Comparison of ENCODE assay signal across 9 cellular contexts in the genomic region with DNA sequence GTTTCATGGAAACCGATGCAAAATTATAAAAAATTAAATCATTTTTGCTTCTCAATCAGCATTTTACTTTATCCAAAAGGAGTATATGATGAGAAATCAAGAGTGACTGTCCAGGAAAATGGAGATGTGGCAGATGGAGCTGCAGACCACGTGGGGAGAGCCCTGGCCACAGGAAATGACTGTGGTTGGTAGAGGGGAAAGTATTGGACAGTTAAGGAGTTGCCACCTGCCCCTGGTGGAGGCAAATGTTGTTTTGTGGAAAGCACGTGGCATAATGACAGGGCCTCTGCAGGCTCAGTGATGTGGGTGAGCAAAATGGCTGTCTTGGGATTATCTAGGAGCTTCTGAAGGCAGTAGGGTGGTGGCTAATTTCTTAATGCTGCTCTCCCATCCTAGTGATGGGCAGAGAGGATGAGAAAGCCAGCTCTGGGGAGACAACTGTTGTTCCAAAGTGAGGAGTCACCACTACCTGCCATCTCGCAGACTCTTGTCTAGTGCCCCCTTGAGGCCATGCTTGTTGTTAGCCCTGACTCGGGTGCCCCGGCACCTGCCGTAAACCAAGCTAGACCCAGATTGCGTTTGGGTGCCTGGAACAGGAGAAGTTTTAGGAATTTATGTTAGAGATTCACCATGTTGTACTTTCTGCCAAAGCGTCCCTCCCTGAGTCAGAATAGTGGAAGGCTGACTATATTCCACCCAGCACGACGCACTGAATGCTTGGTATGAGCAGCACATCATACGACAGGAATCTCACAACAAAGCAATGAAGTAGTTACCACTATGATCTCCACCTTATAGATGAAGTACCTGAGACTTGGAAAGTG.
A peak's percentile ranks its signal among the peaks of the same experiment; 100 is the strongest.
DNase-seq lines count a peak whose midpoint lies in the region; ATAC-seq, FAIRE-seq and TF ChIP-seq lines count a peak whose summit lies in the region.
"Had no signal": no experiment of that assay in that cellular context is flagged by ENCODE, and none has a peak within 500 bp of the region (broad histone marks: within the 10 kb centered on the region; RNA-seq: fewer than 3 reads in every experiment).

No MANE protein-coding gene starts in this region.

- RAD21 ChIA-PET in GM12878 (lab: Charles Lee; ENCODE audit: unreplicated experiment) = interaction anchor here (0.7 to 4.1 kb wide), 5 partner anchors 41 to 329 kb away, joined by 3 to 26 read pairs (median 5); no protein-coding TSS in a partner anchor

- H4K20me1 ChIP-seq in GM12878 (ENCODE audit: control insufficient read depth, insufficient read depth) = no peaks in the 10 kb centered on the region
- no peaks in the 10 kb centered on the region for H4K20me1 ChIP-seq in osteoblast (ENCODE audit: insufficient read depth, low read length)

- H3K4me3 ChIP-seq in GM12878 (no peak overlapping the region), osteoblast (ENCODE audit: insufficient read depth, low read length) (peak overlapping the region; percentile 24)

- TF ChIP-seq CTCF in HFFc6 (IDR thresholded peaks at IDR 0.05) = peak; percentile 69
- peak; percentile 21 to 55 (median 44); a peak in 4 of 6 replicates for TF ChIP-seq CTCF in GM12878 (IDR thresholded peaks at IDR 0.05 in 2 of 3, conservative IDR thresholded peaks at IDR 0.05 in 1 of 3; ENCODE audit: control insufficient read depth in 2 of 3, extremely low read depth in 1 of 3, insufficient read depth in 1 of 3, low read depth in 3 of 3, low read length in 3 of 3)
- peak; percentile 39 for TF ChIP-seq CTCF in osteoblast (IDR thresholded peaks at IDR 0.05; ENCODE audit: extremely low read depth, low read depth, low read length)

- DNase-seq in NCI-H526 (lab: John Stamatoyannopoulos, UW) (peak; percentile 15 to 46), NCI-H526 treated with DMSO at 0.1 percent for 48 hours (lab: John Stamatoyannopoulos, UW) (no peak), HFFc6 (no peak), GM12878 (ENCODE audit: low read depth, low spot score) (no peak), osteoblast (ENCODE audit: insufficient read length, low spot score, missing footprints) (no peak)
- no peak for DNase-seq in activated CD4-positive, CD25-positive, alpha-beta regulatory T cell (lab: John Stamatoyannopoulos, UW)
- DNase-seq in effector CD8-positive, alpha-beta T cell (lab: John Stamatoyannopoulos, UW) = no peak

- WGBS in GM12878 (ENCODE audit: insufficient coverage, insufficient replicate concordance, low lambda C conversion rate, missing lambda C conversion rate) = 47% methylated on average over 12 of the region's 12 CpGs

- H3K4me3 Mint-ChIP-seq in HFFc6 = no peak overlapping the region
- H3K4me3 Mint-ChIP-seq: stimulated activated naive CD8-positive, alpha-beta T cell treated with anti-CD3 and anti-CD28 coated beads, Interleukin-15, Interleukin-2, amounts not matched to agents 100 ng/mL and 50 ng/mL, for 24 hours had no signal

- H3K27ac ChIP-seq in GM12878 (ENCODE audit: control insufficient read depth, insufficient read depth) (no peak overlapping the region), osteoblast (ENCODE audit: low read depth, low read length) (peak overlapping the region; percentile 91)

- H3K27me3 ChIP-seq in GM12878 (replicated peaks in 1 of 2; ENCODE audit: control insufficient read depth in 2 of 2, insufficient read depth in 2 of 2, low read length in 1 of 2) = no peaks in the 10 kb centered on the region; a peak in 1 of 4 replicates
- no peaks in the 10 kb centered on the region for H3K27me3 ChIP-seq in osteoblast (ENCODE audit: insufficient read depth, low read length)

- intact Hi-C loops in GM12878 (cut with micrococcal nuclease; ENCODE audit: unreplicated experiment) = loop anchor here (5.0 kb wide), 2 partner anchors 245 to 300 kb away; no protein-coding TSS in a partner anchor

- no peak overlapping the region for H3K27ac Mint-ChIP-seq in HFFc6
- H3K27ac Mint-ChIP-seq: stimulated activated naive CD8-positive, alpha-beta T cell treated with anti-CD3 and anti-CD28 coated beads, Interleukin-15, Interleukin-2, amounts not matched to agents 100 ng/mL and 50 ng/mL, for 24 hours had no signal

- H2AFZ ChIP-seq in GM12878 (ENCODE audit: control insufficient read depth, low read depth, low read length) (no peak overlapping the region), osteoblast (ENCODE audit: low read length) (no peak overlapping the region)

- H3K4me1 Mint-ChIP-seq in HFFc6 (ENCODE audit: low read depth) = peaks cover 51% of the 10 kb centered on the region

- no peaks in the 10 kb centered on the region for H3K9me3 Mint-ChIP-seq in HFFc6
- H3K9me3 Mint-ChIP-seq: stimulated activated naive CD8-positive, alpha-beta T cell treated with anti-CD3 and anti-CD28 coated beads, Interleukin-15, Interleukin-2, amounts not matched to agents 100 ng/mL and 50 ng/mL, for 24 hours had no signal

- no peaks in the 10 kb centered on the region for H3K4me1 ChIP-seq in GM12878 (ENCODE audit: control insufficient read depth, insufficient read depth, low read length)
- H3K4me1 ChIP-seq in osteoblast (ENCODE audit: insufficient read depth, low read length) = peaks cover 47% of the 10 kb centered on the region

- H3K36me3 Mint-ChIP-seq in HFFc6 (ENCODE audit: low read depth) = peaks cover 6% of the 10 kb centered on the region; the same call in 1 of the 2 replicates

- FAIRE-seq in GM12878 (lab: Jason Lieb, UNC) = no peak

- H3K27me3 Mint-ChIP-seq in HFFc6 (ENCODE audit: insufficient read depth) = peaks cover 6% of the 10 kb centered on the region
- H3K27me3 Mint-ChIP-seq: stimulated activated naive CD8-positive, alpha-beta T cell treated with anti-CD3 and anti-CD28 coated beads, Interleukin-15, Interleukin-2, amounts not matched to agents 100 ng/mL and 50 ng/mL, for 24 hours had no signal

- H3K4me2 ChIP-seq in GM12878 (ENCODE audit: control insufficient read depth, insufficient read depth) = no peak overlapping the region
- peak overlapping the region; percentile 69 for H3K4me2 ChIP-seq in osteoblast (ENCODE audit: insufficient read depth, low read length)

- no peak for TF ChIP-seq POLR2A in GM12878 (IDR thresholded peaks at IDR 0.05; ENCODE audit: low read depth, low read length)

- no peak for TF ChIP-seq EP300 in GM12878 (IDR thresholded peaks at IDR 0.05; ENCODE audit: borderline replicate concordance in 1 of 2, control insufficient read depth in 1 of 2, low read depth in 2 of 2, low read length in 2 of 2)

- CTCF ChIA-PET in GM12878 (lab: Yijun Ruan, JAX) = interaction anchor here (0.8 to 3.0 kb wide), 15 partner anchors 11 to 329 kb away, joined by 3 to 33 read pairs (median 4); no protein-coding TSS in a partner anchor

- peak; percentile 41; the same call in 1 of the 2 replicates for TF ChIP-seq RAD21 in GM12878 (IDR thresholded peaks at IDR 0.05; ENCODE audit: insufficient read depth, low read depth, low read length)

- BruUV-seq in GM12878 (replicated peaks; lab: Mats Ljungman, UMichigan) = no TSS peak

- POLR2A ChIA-PET in GM12878 (lab: Charles Lee) = no interaction called here

- SMC1A ChIA-PET in GM12878 (lab: Charles Lee; ENCODE audit: uncharacterized antibody, unreplicated experiment) = interaction anchor here (0.6 to 1.9 kb wide), 9 partner anchors 10 to 361 kb away, joined by 3 to 9 read pairs (median 3); a partner anchor contains a TSS

- in situ Hi-C loops in GM12878 (cut with MboI) = loop anchor here (10.0 kb wide), 1 partner anchor 303 kb away; no protein-coding TSS in a partner anchor

- ATAC-seq in GM12878 (peak; percentile 76), HG02885 (IDR thresholded peaks at IDR 0.05; ENCODE audit: poor library complexity, unreplicated experiment) (no peak)

- no peaks in the 10 kb centered on the region for H3K9me3 ChIP-seq in GM12878 (replicated peaks; ENCODE audit: control insufficient read depth, insufficient read depth, low read length)
- no peaks in the 10 kb centered on the region for H3K9me3 ChIP-seq in osteoblast (ENCODE audit: low read depth, low read length)

- H3K36me3 ChIP-seq in GM12878 (ENCODE audit: control insufficient read depth in 2 of 2, insufficient read depth in 2 of 2, low read length in 1 of 2) = no peaks in the 10 kb centered on the region
- H3K36me3 ChIP-seq in osteoblast (ENCODE audit: insufficient read depth, low read length) = no peaks in the 10 kb centered on the region

- no peak overlapping the region for H3K9ac ChIP-seq in GM12878 (ENCODE audit: control insufficient read depth, insufficient read depth, low read length)

- H3K79me2 ChIP-seq in GM12878 (ENCODE audit: control insufficient read depth, insufficient read depth, low read length) = no peaks in the 10 kb centered on the region
- peaks cover 33% of the 10 kb centered on the region for H3K79me2 ChIP-seq in osteoblast (ENCODE audit: insufficient read depth, low read length)

TF ChIP-seq in GM12878, 131 proteins besides CTCF, POLR2A, EP300 and RAD21:
- TF ChIP-seq KAT2A (conservative IDR thresholded peaks at IDR 0.05; ENCODE audit: control insufficient read depth, low read depth, low read length) (no peak), SMC3 (IDR thresholded peaks at IDR 0.05; ENCODE audit: borderline replicate concordance, low read length) (peak; percentile 22; the same call in 1 of the 2 replicates)

Comparison
In these comparisons a context has a peak if more than half of its experiments do, and no peak if none do; other contexts are left out.
1. DNase-seq: peak in NCI-H526 (2 of 2); none in NCI-H526 treated with DMSO at 0.1 percent for 48 hours (single experiment), HFFc6 (single experiment), GM12878 (single experiment), osteoblast (single experiment), activated CD4-positive, CD25-positive, alpha-beta regulatory T cell (0 of 4) and effector CD8-positive, alpha-beta T cell (single experiment).
2. Peak in every context shown above with its lines, with median percentiles within 50 percentile points of each other: CTCF ChIP-seq.